In genomic region chr14:90518941-90519256, GRCh38 we compare ENCODE assay signal across 1 cellular context.
TF ChIP-seq lines count a peak whose summit lies in the region.

No MANE protein-coding gene starts in this region.

TF ChIP-seq in GM23338, 12 proteins besides CTCF, POLR2A, EP300 and RAD21 (continued from another document):
- TF ChIP-seq ZNF462 (CRISPR knock-in tag; IDR thresholded peaks at IDR 0.05), result no peak
